ENCODE assay signal across 9 cellular contexts in the genomic region with DNA sequence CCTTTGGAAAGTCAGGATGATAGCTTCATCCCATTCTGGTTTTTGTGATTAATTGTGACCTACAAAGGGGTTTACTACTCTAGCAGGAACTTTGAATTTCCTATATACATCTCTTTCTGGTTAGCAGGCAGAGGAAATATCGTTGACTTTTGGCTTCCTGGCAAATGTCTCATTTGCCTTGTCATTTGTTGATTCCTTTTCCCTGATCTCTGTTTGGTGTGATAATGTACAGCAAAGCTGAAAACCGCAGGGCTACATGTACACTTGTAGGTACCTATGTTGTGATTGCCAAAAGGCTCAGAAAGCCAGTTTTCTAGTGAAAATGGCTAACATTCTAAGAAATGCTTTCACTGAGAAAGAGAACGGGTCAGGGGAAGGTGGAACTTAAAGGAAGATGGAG. TPM values are rescaled to one million over a fixed set of nuclear protein-coding genes. Genes with fewer than 3 reads are reported as not detected.
DNase-seq lines count a peak whose midpoint lies in the region; ATAC-seq and TF ChIP-seq lines count a peak whose summit lies in the region.
"Had no signal": no experiment of that assay in that cellular context is flagged by ENCODE, and none has a peak within 500 bp of the region (broad histone marks: within the 10 kb centered on the region; RNA-seq: fewer than 3 reads in every experiment).

No MANE protein-coding gene starts in this region.

- H3K27ac Mint-ChIP-seq in activated naive CD4-positive, alpha-beta T cell treated with anti-CD3 and anti-CD28 coated beads, Interleukin-2, amount 50 U/mL, for 72 hours: peak overlapping the region; percentile 58 to 81

- DNase-seq in cardiac muscle cell (ENCODE audit: low read depth in 1 of 2, low spot score in 1 of 2) (no peak), Right ventricle myocardium superior (no peak), left lung (no peak), upper lobe of left lung (no peak), RKO (ENCODE audit: low spot score) (no peak), NCI-H748 treated with DMSO at 0.1 percent for 48 hours (lab: John Stamatoyannopoulos, UW) (no peak), NCI-H2107 treated with DMSO at 0.1 percent for 48 hours (lab: John Stamatoyannopoulos, UW; ENCODE audit: unreplicated experiment) (no peak)
- no peak for DNase-seq in activated naive CD4-positive, alpha-beta T cell treated with anti-CD3 and anti-CD28 coated beads, Interleukin-2, amount 50 U/mL, for 72 hours (ENCODE audit: low spot score in 2 of 2)
- DNase-seq: left ventricle myocardium superior had no signal

- no peaks in the 10 kb centered on the region for H3K9me3 ChIP-seq in cardiac muscle cell (ENCODE audit: low read depth)
- no peaks in the 10 kb centered on the region for H3K9me3 ChIP-seq in left lung
- H3K9me3 ChIP-seq in upper lobe of left lung: no peaks in the 10 kb centered on the region

- TF ChIP-seq POLR2A in upper lobe of left lung (IDR thresholded peaks at IDR 0.05): no peak

- no peak for TF ChIP-seq CTCF in cardiac muscle cell (IDR thresholded peaks at IDR 0.05; ENCODE audit: low read depth, low read length)
- no peak for TF ChIP-seq CTCF in left lung (IDR thresholded peaks at IDR 0.05)
- TF ChIP-seq CTCF in upper lobe of left lung (IDR thresholded peaks at IDR 0.05): no peak

- H3K4me3 ChIP-seq in cardiac muscle cell (no peak overlapping the region), left lung (no peak overlapping the region), upper lobe of left lung (no peak overlapping the region)

- H3K27ac ChIP-seq in cardiac muscle cell (peak overlapping the region; percentile 22), left lung (peak overlapping the region; percentile 3 to 39), upper lobe of left lung (peak overlapping the region in 3 of 4 donors; percentile 12 to 61 (median 44))

- 36 to 42% methylated on average over 3 of the region's 3 CpGs for WGBS in upper lobe of left lung, 2 donors

- no peaks in the 10 kb centered on the region for H3K9me3 Mint-ChIP-seq in activated naive CD4-positive, alpha-beta T cell treated with anti-CD3 and anti-CD28 coated beads, Interleukin-2, amount 50 U/mL, for 72 hours

- no peaks in the 10 kb centered on the region for H3K27me3 ChIP-seq in cardiac muscle cell
- H3K27me3 ChIP-seq in left lung: no peaks in the 10 kb centered on the region
- no peaks in the 10 kb centered on the region for H3K27me3 ChIP-seq in upper lobe of left lung

- ATAC-seq in Right ventricle myocardium superior (ENCODE audit: poor library complexity): no peak
- ATAC-seq in activated naive CD4-positive, alpha-beta T cell treated with anti-CD3 and anti-CD28 coated beads, Interleukin-2, amount 50 U/mL, for 72 hours: peak; percentile 22 to 84
- no peak for ATAC-seq in left lung
- ATAC-seq in upper lobe of left lung (ENCODE audit: low FRiP score in 2 of 2): no peak

- peaks cover 13 to 32% of the 10 kb centered on the region in 2 donors for H3K36me3 Mint-ChIP-seq in activated naive CD4-positive, alpha-beta T cell treated with anti-CD3 and anti-CD28 coated beads, Interleukin-2, amount 50 U/mL, for 72 hours

- TF ChIP-seq EP300 in upper lobe of left lung (IDR thresholded peaks at IDR 0.05): no peak

- peaks cover 18% of the 10 kb centered on the region for H3K4me1 ChIP-seq in cardiac muscle cell (ENCODE audit: low read depth)
- peaks cover 11 to 65% of the 10 kb centered on the region in 2 donors for H3K4me1 ChIP-seq in left lung
- peaks cover 32 to 80% (median 45%) of the 10 kb centered on the region in 4 donors for H3K4me1 ChIP-seq in upper lobe of left lung

- intact Hi-C loops in Right ventricle myocardium superior (cut with DNase I) (no loop called here), left lung (cut with DNase I) (no loop called here)

- peaks cover 8% of the 10 kb centered on the region for H3K36me3 ChIP-seq in cardiac muscle cell
- H3K36me3 ChIP-seq in left lung: peaks cover 0 to 26% of the 10 kb centered on the region in 2 donors
- peaks cover 0 to 15% (median 2%) of the 10 kb centered on the region in 4 donors for H3K36me3 ChIP-seq in upper lobe of left lung

RNA-seq across cellular contexts. Expression of gene TOP1, which starts 44.3 kb away (rescaled TPM):
- total RNA-seq in cardiac muscle cell (12.4 and 21.5 TPM in 2 replicates), Right ventricle myocardium superior (20.6 TPM), left lung (10 to 100 TPM; 68.0 to 69.5 TPM), upper lobe of left lung (10 to 100 TPM; 39.8 to 94.2 (median 49.0) TPM)
- 21.5 and 21.7 TPM in 2 replicates for polyA plus RNA-seq in cardiac muscle cell
- 10 to 100 TPM; 62.4 to 98.9 TPM for total RNA-seq in activated naive CD4-positive, alpha-beta T cell treated with anti-CD3 and anti-CD28 coated beads, Interleukin-2, amount 50 U/mL, for 72 hours

Comparison
In these comparisons a context has a peak if more than half of its experiments do, and no peak if none do; other contexts are left out.
1. ATAC-seq: peak in activated naive CD4-positive, alpha-beta T cell treated with anti-CD3 and anti-CD28 coated beads, Interleukin-2, amount 50 U/mL, for 72 hours (2 of 2); none in Right ventricle myocardium superior (single experiment), left lung (single experiment) and upper lobe of left lung (0 of 2).
2. Peak in every context shown above with its lines, with median percentiles within 50 percentile points of each other: H3K27ac ChIP-seq.